In the genomic region with DNA sequence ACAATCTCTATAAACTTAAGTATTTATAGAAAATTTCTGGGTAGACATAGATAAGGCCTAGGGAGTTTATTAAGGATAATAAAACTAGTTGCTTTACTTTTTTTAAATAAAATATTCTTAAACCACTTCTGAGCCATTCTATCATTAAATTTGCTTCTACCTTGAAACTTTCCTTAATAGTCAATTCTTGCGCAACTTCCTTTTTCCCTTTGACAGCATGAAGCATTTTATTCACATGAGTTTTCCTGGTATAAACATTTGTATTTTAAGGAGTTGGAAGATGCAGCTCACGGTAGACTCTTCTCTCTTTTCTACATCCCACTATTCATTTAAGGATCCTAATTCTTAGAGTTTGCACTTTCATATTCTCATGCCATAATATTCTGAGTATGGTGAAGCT, we compare ENCODE assay signal across 25 cellular contexts.
DNase-seq lines count a peak whose midpoint lies in the region; ATAC-seq, FAIRE-seq and TF ChIP-seq lines count a peak whose summit lies in the region.
"Had no signal": no experiment of that assay in that cellular context is flagged by ENCODE, and none has a peak within 500 bp of the region (broad histone marks: within the 10 kb centered on the region; RNA-seq: fewer than 3 reads in every experiment).

No MANE protein-coding gene starts in this region.

- H4K8ac ChIP-seq in mesenchymal stem cell (ENCODE audit: low read length) = no peak overlapping the region

- H3K9ac ChIP-seq in mesenchymal stem cell (ENCODE audit: low read length) = no peak overlapping the region
- H3K9ac ChIP-seq: SK-N-SH had no signal

- no peak overlapping the region for H2BK5ac ChIP-seq in mesenchymal stem cell (ENCODE audit: low read depth, low read length, poor library complexity, severe bottlenecking)

- H3K79me1 ChIP-seq in mesenchymal stem cell (replicated peaks; ENCODE audit: low read length, poor library complexity, severe bottlenecking) = no peaks in the 10 kb centered on the region

- H3K27me3 ChIP-seq in bronchial epithelial cell (ENCODE audit: control insufficient read depth, insufficient read depth, low read length) (no peaks in the 10 kb centered on the region), mesenchymal stem cell (ENCODE audit: control insufficient read depth in 1 of 2, insufficient read depth in 1 of 2, low read length in 2 of 2) (no peaks in the 10 kb centered on the region)
- H3K27me3 ChIP-seq: ascending aorta, colonic mucosa, transverse colon had no signal

- ATAC-seq in Right ventricle myocardium superior (ENCODE audit: poor library complexity) = no peak
- ATAC-seq: activated CD8-positive, alpha-beta T cell treated with anti-CD3 and anti-CD28 coated beads, Interleukin-2, amount 10 ng/mL, durations not matched to agents 7 days and 5 days; Panc1; stimulated activated naive CD8-positive, alpha-beta T cell treated with anti-CD3 and anti-CD28 coated beads, Interleukin-15, amount 100 ng/mL, for 72 hours had no signal

- no peak overlapping the region for H2BK120ac ChIP-seq in mesenchymal stem cell (ENCODE audit: low read depth, low read length)

- H3K4ac ChIP-seq in mesenchymal stem cell (ENCODE audit: low read depth in 1 of 2, low read length in 2 of 2) = no peak overlapping the region

- no peak overlapping the region for H4K91ac ChIP-seq in mesenchymal stem cell (ENCODE audit: low read length)

- H3K9me3 ChIP-seq in KOPT-K1 (ENCODE audit: insufficient read depth, low read length, poor library complexity, severe bottlenecking) (peaks cover 20% of the 10 kb centered on the region), mesenchymal stem cell (ENCODE audit: control insufficient read depth, low read length) (peaks cover 3% of the 10 kb centered on the region)
- H3K9me3 ChIP-seq: ascending aorta, colonic mucosa, left ventricle myocardium inferior, SK-N-SH, transverse colon had no signal

- H3K14ac ChIP-seq in mesenchymal stem cell (ENCODE audit: low read length in 2 of 2) = no peak overlapping the region

- no peak overlapping the region for H2BK12ac ChIP-seq in mesenchymal stem cell (ENCODE audit: low read length in 2 of 2)

- H3K18ac ChIP-seq in mesenchymal stem cell (ENCODE audit: low read depth in 1 of 2, low read length in 2 of 2) = no peak overlapping the region

- TF ChIP-seq CTCF in bronchial epithelial cell (IDR thresholded peaks at IDR 0.05; ENCODE audit: insufficient read depth, low read length, severe bottlenecking) = no peak

- no peaks in the 10 kb centered on the region for H3K4me1 ChIP-seq in mesenchymal stem cell (ENCODE audit: control insufficient read depth, insufficient read depth, low read depth, low read length)
- H3K4me1 ChIP-seq: ascending aorta, colonic mucosa had no signal

- no peak for FAIRE-seq in bronchial epithelial cell (lab: Jason Lieb, UNC)

- H2AK5ac ChIP-seq in mesenchymal stem cell (ENCODE audit: low read length, severe bottlenecking) = no peak overlapping the region

- no peak overlapping the region for H3K4me2 ChIP-seq in mesenchymal stem cell (ENCODE audit: low read length, poor library complexity, severe bottlenecking)
- H3K4me2 ChIP-seq: SK-N-SH had no signal

- H3K36me3 ChIP-seq in KOPT-K1 (ENCODE audit: insufficient read depth, low read length) (no peaks in the 10 kb centered on the region), bronchial epithelial cell (ENCODE audit: control insufficient read depth, insufficient read depth, low read length) (no peaks in the 10 kb centered on the region), mesenchymal stem cell (ENCODE audit: control insufficient read depth in 1 of 2, insufficient read depth in 2 of 2, low read depth in 1 of 2, low read length in 2 of 2) (no peaks in the 10 kb centered on the region)
- H3K36me3 ChIP-seq: ascending aorta, colonic mucosa, left ventricle myocardium inferior, transverse colon had no signal

- intact Hi-C loops in Right ventricle myocardium superior (cut with DNase I) = no loop called here

- DNase-seq in EH (ENCODE audit: low read depth) = peak; percentile 44
- DNase-seq in bronchial epithelial cell (ENCODE audit: low read depth) = peak; percentile 53
- DNase-seq in mesenchymal stem cell = peak; percentile 45
- no peak for DNase-seq in Right ventricle myocardium superior
- no peak for DNase-seq in middle frontal gyrus (ENCODE audit: extremely low spot score, low spot score)
- DNase-seq in SW 1271 (lab: John Stamatoyannopoulos, UW) = no peak
- DNase-seq: activated CD4-positive, CD25-positive, alpha-beta regulatory T cell; activated CD8-positive, alpha-beta T cell treated with anti-CD3 and anti-CD28 coated beads, Interleukin-2, amount 10 ng/mL, durations not matched to agents 7 days and 5 days; activated naive CD4-positive, alpha-beta T cell treated with Interleukin-2 at 50 U/mL for 16 hours; activated T-cell treated with anti-CD3 and anti-CD28 coated beads, Interleukin-2, amount 50 U/mL, for 24 hours; colonic mucosa; DND-41; immature natural killer cell; left ventricle myocardium inferior; NCI-H187; NCI-H345; SK-N-SH; stimulated activated CD4-positive, alpha-beta T cell treated with anti-CD3 and anti-CD28 coated beads, Interleukin-4, amount 100 ng/mL, for 24 hours; stimulated activated naive CD8-positive, alpha-beta T cell treated with anti-CD3 and anti-CD28 coated beads, Interleukin-15, amount 100 ng/mL, for 72 hours; T1000; transverse colon had no signal

- no peak overlapping the region for H2BK15ac ChIP-seq in mesenchymal stem cell (ENCODE audit: low read depth, poor library complexity, severe bottlenecking)

- H3K4me3 ChIP-seq in bronchial epithelial cell (ENCODE audit: low read depth, low read length) = no peak overlapping the region
- H3K4me3 ChIP-seq in mesenchymal stem cell (ENCODE audit: insufficient read depth in 1 of 2, low read depth in 1 of 2, low read length in 2 of 2) = no peak overlapping the region
- H3K4me3 ChIP-seq: ascending aorta, colonic mucosa, left ventricle myocardium inferior, skin epidermis, transverse colon had no signal

- no peak overlapping the region for H2AFZ ChIP-seq in mesenchymal stem cell (ENCODE audit: low read depth, low read length)

- WGBS in mesenchymal stem cell = no CpG with 5 or more reads among the region's 2 CpGs

- H3K27ac ChIP-seq in KOPT-K1 (ENCODE audit: low read depth, low read length, poor library complexity, severe bottlenecking) = peak overlapping the region; percentile 44
- no peak overlapping the region for H3K27ac ChIP-seq in mesenchymal stem cell (ENCODE audit: low read length, poor library complexity, severe bottlenecking)
- H3K27ac ChIP-seq: ascending aorta, colonic mucosa, left ventricle myocardium inferior, skin epidermis, transverse colon had no signal

- no peak overlapping the region for H3K23ac ChIP-seq in mesenchymal stem cell (ENCODE audit: low read length in 2 of 2)

Comparison
In these comparisons a context has a peak if more than half of its experiments do, and no peak if none do; other contexts are left out.
1. DNase-seq: peak in EH (single experiment), bronchial epithelial cell (single experiment) and mesenchymal stem cell (single experiment); none in Right ventricle myocardium superior (single experiment), middle frontal gyrus (single experiment) and SW 1271 (0 of 2).